In the genomic region with DNA sequence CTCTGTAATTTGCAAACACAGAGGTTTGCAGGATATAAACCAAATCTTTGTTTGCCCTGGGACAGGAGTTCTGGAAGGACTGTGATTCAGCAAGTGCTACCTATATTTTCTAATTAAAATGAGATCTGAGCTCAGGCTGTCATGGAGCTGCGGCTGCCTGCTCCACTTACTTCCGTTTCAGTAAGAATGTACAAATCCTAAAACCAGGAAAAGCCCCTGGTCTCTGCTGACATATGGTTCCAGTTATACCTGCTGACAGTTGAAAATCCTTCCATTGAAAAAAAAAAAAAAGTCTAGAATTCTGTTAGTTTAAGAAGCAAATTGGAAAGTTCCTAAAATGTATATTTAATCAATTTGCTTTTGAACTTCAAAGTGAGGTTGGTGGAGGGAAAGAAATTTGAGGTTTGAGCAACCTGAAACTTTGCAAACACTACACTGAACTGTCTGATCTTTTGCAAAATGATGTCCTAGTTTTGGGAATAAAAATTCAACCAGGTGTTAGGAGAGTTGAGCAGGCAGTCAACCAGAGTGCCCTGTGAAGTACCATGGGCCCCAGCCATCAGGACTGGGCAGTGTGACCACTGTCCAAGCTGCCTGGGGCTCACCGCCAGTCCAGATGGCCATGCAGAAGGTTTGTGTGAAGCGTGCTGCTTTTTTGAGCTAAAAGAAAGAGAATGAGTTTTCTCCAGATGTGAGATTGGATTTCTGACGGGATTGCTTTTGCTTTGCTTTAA, we compare ENCODE assay signal across 1 cellular context.
TF ChIP-seq lines count a peak whose summit lies in the region.

No MANE protein-coding gene starts in this region.

TF ChIP-seq in IMR-90, 13 proteins besides CTCF, POLR2A, EP300 and RAD21:
- TF ChIP-seq SMC3 (IDR thresholded peaks at IDR 0.05; ENCODE audit: low read depth, low read length), result no peak
- no peak for TF ChIP-seq MAFK (IDR thresholded peaks at IDR 0.05; ENCODE audit: low read depth, low read length)
TF ChIP-seq in IMR-90: peak in this region for 0.
